1 cellular context compared by ENCODE assay signal in the genomic region with DNA sequence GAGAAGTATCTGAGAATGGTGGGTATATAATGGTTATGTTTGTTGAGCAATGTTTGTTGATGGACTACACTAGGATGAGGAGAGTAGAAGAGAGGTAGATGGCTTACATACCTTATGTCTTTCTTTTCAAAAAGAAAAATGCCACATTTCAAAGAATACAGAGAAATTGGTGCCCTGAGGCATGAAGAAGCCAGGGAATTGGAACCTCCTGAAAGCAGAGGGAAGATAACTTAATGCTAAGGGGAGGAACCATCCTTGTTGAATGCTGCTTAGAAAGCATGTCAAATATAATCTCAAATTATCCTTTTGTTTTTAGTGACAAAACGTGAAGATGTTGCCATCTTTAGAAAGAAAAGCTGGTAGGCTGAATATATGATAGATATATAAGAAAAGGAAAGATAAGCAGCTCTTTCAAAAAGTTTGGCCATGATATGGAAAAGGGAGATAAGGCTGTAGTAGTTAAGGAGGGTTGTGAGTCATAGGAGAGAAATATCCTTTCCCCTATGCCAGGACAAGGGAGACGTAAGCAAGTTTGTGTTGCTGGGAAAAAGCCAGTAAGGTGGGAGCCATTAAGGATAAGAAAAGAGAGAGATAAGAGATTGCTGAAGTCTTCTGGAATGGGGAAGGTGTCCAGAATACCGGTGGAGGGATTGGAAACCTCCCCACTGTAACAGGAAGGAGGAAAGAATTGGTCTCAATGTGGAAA.
TF ChIP-seq lines count a peak whose summit lies in the region.

No MANE protein-coding gene starts in this region.

TF ChIP-seq in SK-N-SH, 30 proteins besides CTCF, POLR2A, EP300 and RAD21 (continued from another document):
- TF ChIP-seq, protein P1, sequence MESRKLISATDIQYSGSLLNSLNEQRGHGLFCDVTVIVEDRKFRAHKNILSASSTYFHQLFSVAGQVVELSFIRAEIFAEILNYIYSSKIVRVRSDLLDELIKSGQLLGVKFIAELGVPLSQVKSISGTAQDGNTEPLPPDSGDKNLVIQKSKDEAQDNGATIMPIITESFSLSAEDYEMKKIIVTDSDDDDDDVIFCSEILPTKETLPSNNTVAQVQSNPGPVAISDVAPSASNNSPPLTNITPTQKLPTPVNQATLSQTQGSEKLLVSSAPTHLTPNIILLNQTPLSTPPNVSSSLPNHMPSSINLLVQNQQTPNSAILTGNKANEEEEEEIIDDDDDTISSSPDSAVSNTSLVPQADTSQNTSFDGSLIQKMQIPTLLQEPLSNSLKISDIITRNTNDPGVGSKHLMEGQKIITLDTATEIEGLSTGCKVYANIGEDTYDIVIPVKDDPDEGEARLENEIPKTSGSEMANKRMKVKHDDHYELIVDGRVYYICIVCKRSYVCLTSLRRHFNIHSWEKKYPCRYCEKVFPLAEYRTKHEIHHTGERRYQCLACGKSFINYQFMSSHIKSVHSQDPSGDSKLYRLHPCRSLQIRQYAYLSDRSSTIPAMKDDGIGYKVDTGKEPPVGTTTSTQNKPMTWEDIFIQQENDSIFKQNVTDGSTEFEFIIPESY (IDR thresholded peaks at IDR 0.05; ENCODE audit: borderline replicate concordance, low read depth) = no peak
- TF ChIP-seq MEF2A (IDR thresholded peaks at IDR 0.05; ENCODE audit: borderline replicate concordance, low read depth) (no peak), EZH2phosphoT487 (IDR thresholded peaks at IDR 0.05; ENCODE audit: borderline replicate concordance, low read depth) (no peak), REST (IDR thresholded peaks at IDR 0.05; ENCODE audit: low read depth, low read length) (no peak), NRF1 (IDR thresholded peaks at IDR 0.05; ENCODE audit: low read depth, low read length) (no peak)
TF ChIP-seq in SK-N-SH: peak in this region for 0.
